ENCODE assay signal across 8 cellular contexts in the genomic region with DNA sequence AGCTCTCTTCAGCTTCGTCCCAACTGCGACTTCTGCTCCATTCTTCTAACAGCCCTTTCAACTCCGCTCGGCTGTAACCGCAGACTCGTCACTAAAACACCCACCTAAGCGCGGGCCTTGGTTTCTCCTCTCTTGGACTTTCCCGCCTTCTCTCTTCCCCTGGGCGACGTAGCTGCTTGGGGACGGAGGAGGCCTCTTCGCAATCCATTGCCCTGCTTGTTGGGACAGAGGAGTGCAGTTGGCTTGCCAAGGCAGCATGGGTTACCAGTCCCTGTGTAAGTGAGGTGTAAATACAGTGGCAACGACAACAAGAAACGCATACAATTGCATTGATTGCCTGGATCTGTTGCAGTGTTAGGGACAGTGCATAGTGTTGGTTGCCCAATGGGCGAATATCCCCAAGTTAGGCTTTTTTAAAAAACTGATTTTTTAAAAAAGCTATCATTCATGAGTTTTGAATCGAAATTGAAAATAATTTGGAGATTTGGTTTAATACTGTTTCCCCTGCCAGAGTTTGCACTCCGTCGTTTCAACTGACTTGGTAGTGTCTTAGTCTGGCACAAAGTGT. TPM values are rescaled to one million over a fixed set of nuclear protein-coding genes. Genes with fewer than 3 reads are reported as not detected.
DNase-seq lines count a peak whose midpoint lies in the region; ATAC-seq and TF ChIP-seq lines count a peak whose summit lies in the region.

No MANE protein-coding gene starts in this region.

- H3K27me3 ChIP-seq in SU-DHL-6 (ENCODE audit: low read length), result no peaks in the 10 kb centered on the region
- H3K27me3 ChIP-seq in brain microvascular endothelial cell (replicated peaks), result no peaks in the 10 kb centered on the region
- H3K27me3 ChIP-seq in lower lobe of right lung (ENCODE audit: low read depth), result no peaks in the 10 kb centered on the region

- no peaks in the 10 kb centered on the region for H4K20me1 ChIP-seq in SU-DHL-6 (ENCODE audit: low read depth, low read length)

- DNase-seq in brain microvascular endothelial cell, result no peak
- DNase-seq in lower lobe of right lung, result no peak
- DNase-seq in stimulated activated CD8-positive, alpha-beta memory T cell treated with anti-CD3 and anti-CD28 coated beads, Interleukin-7, amount 100 ng/mL, for 24 hours (ENCODE audit: low read depth), result peak; percentile 58
- no peak for DNase-seq in mucosa of gallbladder (ENCODE audit: low spot score)
- DNase-seq in ureter (ENCODE audit: low spot score), result no peak

- in situ Hi-C loops in brain microvascular endothelial cell (cut with HindIII; ENCODE audit: low pct_ligation_motif_present, low sequenced_read_pairs), result no loop called here

- H3K9ac ChIP-seq in SU-DHL-6 (ENCODE audit: low read length), result peak overlapping the region; percentile 95

- H3K4me3 ChIP-seq in SU-DHL-6 (ENCODE audit: insufficient read depth, low read length, poor library complexity, severe bottlenecking) (peak overlapping the region; percentile 77), brain microvascular endothelial cell (ENCODE audit: low read depth, low read length) (peak overlapping the region; percentile 92), lower lobe of right lung (peak overlapping the region; percentile 89)

- peaks cover 22% of the 10 kb centered on the region for H3K4me1 ChIP-seq in lower lobe of right lung

- peaks cover 30% of the 10 kb centered on the region for H3F3A ChIP-seq in SU-DHL-6 (ENCODE audit: insufficient read depth)

- peak overlapping the region; percentile 89 for H3K4me2 ChIP-seq in SU-DHL-6 (ENCODE audit: low read depth, low read length, poor library complexity, severe bottlenecking)

- H3K36me3 ChIP-seq in SU-DHL-6 (ENCODE audit: low read length) (peaks cover 17% of the 10 kb centered on the region), brain microvascular endothelial cell (replicated peaks) (peaks cover under 1% of the 10 kb centered on the region), lower lobe of right lung (peaks cover 9% of the 10 kb centered on the region)

- H2AFZ ChIP-seq in SU-DHL-6 (ENCODE audit: low read depth, low read length, severe bottlenecking), result peak overlapping the region; percentile 84

- no peaks in the 10 kb centered on the region for H3K9me2 ChIP-seq in SU-DHL-6 (replicated peaks; ENCODE audit: insufficient read depth, low read length)

- H3K9me3 ChIP-seq in SU-DHL-6 (ENCODE audit: insufficient read depth, low read length) (no peaks in the 10 kb centered on the region), lower lobe of right lung (no peaks in the 10 kb centered on the region)

- peaks cover 46% of the 10 kb centered on the region for H3K79me2 ChIP-seq in SU-DHL-6 (ENCODE audit: insufficient read depth, low read length)

- ATAC-seq in GM19043 (IDR thresholded peaks at IDR 0.05; ENCODE audit: low read depth, unreplicated experiment) (peak; percentile 29), HG03135 (IDR thresholded peaks at IDR 0.05; ENCODE audit: unreplicated experiment) (peak; percentile 33), lower lobe of right lung (peak in 1 of 2 donors; percentile 62)

- TF ChIP-seq CTCF in SU-DHL-6 (IDR thresholded peaks at IDR 0.05; ENCODE audit: insufficient read depth, low read length, poor library complexity, severe bottlenecking) (no peak), brain microvascular endothelial cell (IDR thresholded peaks at IDR 0.05; ENCODE audit: low read depth, low read length, missing control alignments) (no peak), lower lobe of right lung (IDR thresholded peaks at IDR 0.05) (no peak)

- intact Hi-C loops in lower lobe of right lung (cut with DNase I), result no loop called here

- peak overlapping the region; percentile 86 for H3K27ac ChIP-seq in SU-DHL-6 (ENCODE audit: low read depth, low read length)
- peak overlapping the region; percentile 87 for H3K27ac ChIP-seq in brain microvascular endothelial cell
- H3K27ac ChIP-seq in lower lobe of right lung, result peak overlapping the region; percentile 97

RNA-seq across cellular contexts. Expression of a gene that starts 0.5 kb away (rescaled TPM):
- total RNA-seq in lower lobe of right lung (50.0 TPM), mucosa of gallbladder (44.6 TPM), ureter (83.6 TPM)
